ENCODE assay signal across 20 cellular contexts in genomic region chr7:7454000-7454399, GRCh38.
DNase-seq lines count a peak whose midpoint lies in the region; ATAC-seq and TF ChIP-seq lines count a peak whose summit lies in the region.
"Had no signal": no experiment of that assay in that cellular context is flagged by ENCODE, and none has a peak within 500 bp of the region (broad histone marks: within the 10 kb centered on the region; RNA-seq: fewer than 3 reads in every experiment).

No MANE protein-coding gene starts in this region.

- H3K27ac ChIP-seq in GM23338 (ENCODE audit: low read depth): no peak overlapping the region
- H3K27ac ChIP-seq: BLaER1 treated with 17β-estradiol and CSF1 and Interleukin-3, amounts not matched to agents 10 nM and 100 nM; GM23248 had no signal

- H3K4me3 Mint-ChIP-seq in GM23338: no peak overlapping the region
- no peak overlapping the region for H3K4me3 Mint-ChIP-seq in Caco-2 (ENCODE audit: unreplicated experiment)
- H3K4me3 Mint-ChIP-seq: CD14-positive monocyte; CD4-positive, alpha-beta T cell; CD8-positive, alpha-beta memory T cell; HFFc6 had no signal

- no peak for TF ChIP-seq CTCF in GM23338 (conservative IDR thresholded peaks at IDR 0.05; ENCODE audit: low read depth in 2 of 2)
- no peak for TF ChIP-seq CTCF in LNCaP clone FGC (IDR thresholded peaks at IDR 0.05; ENCODE audit: control insufficient read depth, extremely low read depth, insufficient read depth)
- TF ChIP-seq CTCF in fibroblast of villous mesenchyme (IDR thresholded peaks at IDR 0.05; ENCODE audit: insufficient read depth, low read depth, low read length): no peak
- TF ChIP-seq CTCF in Caco-2 (IDR thresholded peaks at IDR 0.05; ENCODE audit: insufficient read depth in 1 of 2, low read depth in 1 of 2, low read length in 1 of 2, severe bottlenecking in 1 of 2, unreplicated experiment in 1 of 2): no peak

- H4K20me1 ChIP-seq in GM23338 (replicated peaks; ENCODE audit: insufficient read depth): no peaks in the 10 kb centered on the region
- H4K20me1 ChIP-seq: BLaER1 treated with 17β-estradiol and CSF1 and Interleukin-3, amounts not matched to agents 10 nM and 100 nM had no signal

- no peak overlapping the region for H3K27ac Mint-ChIP-seq in GM23338
- H3K27ac Mint-ChIP-seq in Caco-2 (ENCODE audit: unreplicated experiment): no peak overlapping the region
- H3K27ac Mint-ChIP-seq: CD14-positive monocyte; CD4-positive, alpha-beta T cell; CD8-positive, alpha-beta memory T cell; HFFc6 had no signal

- H3K27me3 Mint-ChIP-seq in GM23338 (ENCODE audit: insufficient read depth, low read depth, poor library complexity) (peaks cover 4% of the 10 kb centered on the region), Caco-2 (ENCODE audit: insufficient read depth, unreplicated experiment) (no peaks in the 10 kb centered on the region)
- H3K27me3 Mint-ChIP-seq: CD4-positive, alpha-beta T cell had no signal

- H3K4me2 ChIP-seq in GM23338: no peak overlapping the region
- H3K4me2 ChIP-seq: BLaER1 treated with 17β-estradiol and CSF1 and Interleukin-3, amounts not matched to agents 10 nM and 100 nM had no signal

- no peaks in the 10 kb centered on the region for H3F3A ChIP-seq in GM23338 (replicated peaks; ENCODE audit: low read depth)

- H3K4me3 ChIP-seq in GM23338 (no peak overlapping the region), LNCaP clone FGC (ENCODE audit: low read depth, low read length) (no peak overlapping the region; the same call in 1 of the 2 replicates), fibroblast of villous mesenchyme (ENCODE audit: low read depth, low read length) (no peak overlapping the region), Caco-2 (ENCODE audit: low read depth, low read length) (no peak overlapping the region)
- H3K4me3 ChIP-seq: BLaER1 treated with 17β-estradiol and CSF1 and Interleukin-3, amounts not matched to agents 10 nM and 100 nM; GM23248; HAP-1 had no signal

- intact Hi-C loops in Caco-2 (cut with micrococcal nuclease; ENCODE audit: unreplicated experiment): no loop called here

- no peaks in the 10 kb centered on the region for H3K27me3 ChIP-seq in GM23338 (ENCODE audit: insufficient read depth)
- H3K27me3 ChIP-seq in Caco-2 (replicated peaks; ENCODE audit: control insufficient read depth, insufficient read depth, low read length): no peaks in the 10 kb centered on the region
- H3K27me3 ChIP-seq: BE2C; BLaER1 treated with 17β-estradiol and CSF1 and Interleukin-3, amounts not matched to agents 10 nM and 100 nM had no signal

- H3K4me1 Mint-ChIP-seq in GM23338 (peaks cover 3% of the 10 kb centered on the region; the same call in 1 of the 3 replicates), Caco-2 (ENCODE audit: low read depth, unreplicated experiment) (no peaks in the 10 kb centered on the region)
- H3K4me1 Mint-ChIP-seq: CD14-positive monocyte; CD8-positive, alpha-beta memory T cell had no signal

- 0 out of 2 replicates have a peak overlapping the region, but pooled peaks have one; percentile 57 for H2AFZ ChIP-seq in GM23338
- H2AFZ ChIP-seq: GM23248 had no signal

- H3K4me1 ChIP-seq in GM23338 (ENCODE audit: insufficient read depth) (no peaks in the 10 kb centered on the region), Caco-2 (no peaks in the 10 kb centered on the region)
- H3K4me1 ChIP-seq: BE2C; BLaER1 treated with 17β-estradiol and CSF1 and Interleukin-3, amounts not matched to agents 10 nM and 100 nM; HAP-1 had no signal

- H3K36me3 ChIP-seq in GM23338 (ENCODE audit: insufficient read depth): no peaks in the 10 kb centered on the region
- H3K36me3 ChIP-seq in Caco-2 (ENCODE audit: control insufficient read depth, insufficient read depth, low read length): no peaks in the 10 kb centered on the region
- H3K36me3 ChIP-seq: BE2C; BLaER1 treated with 17β-estradiol and CSF1 and Interleukin-3, amounts not matched to agents 10 nM and 100 nM; HAP-1 had no signal

- DNase-seq in GM23338 (ENCODE audit: low spot score) (no peak), LNCaP clone FGC (ENCODE audit: low read depth) (peak; percentile 69), fibroblast of villous mesenchyme (ENCODE audit: low read depth) (peak; percentile 31), SHP77 treated with DMSO at 0.1 percent for 48 hours (lab: John Stamatoyannopoulos, UW) (no peak), Caco-2 (no peak), GDM1 (lab: John Stamatoyannopoulos, UW) (no peak), DMS53 treated with DMSO at 0.1 percent for 48 hours (lab: John Stamatoyannopoulos, UW; ENCODE audit: unreplicated experiment) (no peak)
- DNase-seq: AML-193; BE2C; Calu3; CD4-positive, alpha-beta T cell; CD8-positive, alpha-beta memory T cell; DMS53; DND-41; GF-D8; GM23248; HFFc6 had no signal

- POLR2A ChIA-PET in Caco-2 (lab: Charles Lee): no interaction called here

- peaks cover 2% of the 10 kb centered on the region; the same call in 2 of the 3 replicates for H3K9me3 Mint-ChIP-seq in GM23338
- peaks cover 13% of the 10 kb centered on the region for H3K9me3 Mint-ChIP-seq in Caco-2 (ENCODE audit: unreplicated experiment)
- H3K9me3 Mint-ChIP-seq: CD4-positive, alpha-beta T cell had no signal

- H3K36me3 Mint-ChIP-seq in GM23338 (ENCODE audit: low read depth) (no peaks in the 10 kb centered on the region), Caco-2 (ENCODE audit: insufficient read depth, unreplicated experiment) (no peaks in the 10 kb centered on the region)
- H3K36me3 Mint-ChIP-seq: CD14-positive monocyte had no signal

- no peaks in the 10 kb centered on the region for H3K79me2 ChIP-seq in GM23338 (replicated peaks; ENCODE audit: insufficient read depth)

- peaks cover 5% of the 10 kb centered on the region; the same call in 1 of the 2 replicates for H3K9me2 ChIP-seq in GM23338 (ENCODE audit: insufficient read depth)

- no TSS peak for BruUV-seq in Caco-2 (replicated peaks; lab: Mats Ljungman, UMichigan)

- H3K9me3 ChIP-seq in Caco-2: no peaks in the 10 kb centered on the region; the same call in 1 of the 2 replicates
- H3K9me3 ChIP-seq: BE2C, HAP-1 had no signal

- ATAC-seq in GM23338: no peak

- CTCF ChIA-PET in Caco-2 (lab: Charles Lee): no interaction called here

TF ChIP-seq in GM23338, 12 proteins besides CTCF, POLR2A, EP300 and RAD21 (continues in another document):
- no peak for TF ChIP-seq ZNF462 (CRISPR knock-in tag; IDR thresholded peaks at IDR 0.05)
- TF ChIP-seq JUNB (IDR thresholded peaks at IDR 0.05; ENCODE audit: unreplicated experiment): no peak
- no peak for TF ChIP-seq STAT1 (IDR thresholded peaks at IDR 0.05; ENCODE audit: unreplicated experiment)

Comparison
In these comparisons a context has a peak if more than half of its experiments do, and no peak if none do; other contexts are left out.
1. DNase-seq: peak in LNCaP clone FGC (single experiment) and fibroblast of villous mesenchyme (single experiment); none in GM23338 (single experiment), SHP77 treated with DMSO at 0.1 percent for 48 hours (single experiment), Caco-2 (0 of 2), GDM1 (single experiment) and DMS53 treated with DMSO at 0.1 percent for 48 hours (single experiment).